15 cellular contexts compared by ENCODE assay signal in genomic region chr11:765802-766091, GRCh38. TPM values are rescaled to one million over a fixed set of nuclear protein-coding genes. Genes with fewer than 3 reads are reported as not detected.
DNase-seq lines count a peak whose midpoint lies in the region; ATAC-seq and TF ChIP-seq lines count a peak whose summit lies in the region.
"Had no signal": no experiment of that assay in that cellular context is flagged by ENCODE, and none has a peak within 500 bp of the region (broad histone marks: within the 10 kb centered on the region; RNA-seq: fewer than 3 reads in every experiment).

No MANE protein-coding gene starts in this region.

- no peak for TF ChIP-seq CTCF in cardiac muscle cell (IDR thresholded peaks at IDR 0.05; ENCODE audit: low read depth, low read length)
- TF ChIP-seq CTCF in RWPE1 (conservative IDR thresholded peaks at IDR 0.05; ENCODE audit: low read depth): no peak

- no peaks in the 10 kb centered on the region for H3K4me1 ChIP-seq in cardiac muscle cell (ENCODE audit: low read depth)
- H3K4me1 ChIP-seq in subcutaneous abdominal adipose tissue (ENCODE audit: control insufficient read depth in 5 of 5, insufficient read depth in 5 of 5, low read length in 5 of 5): peaks cover 0 to 27% (median 7%) of the 10 kb centered on the region in 5 donors
- H3K4me1 ChIP-seq: BLaER1 had no signal

- intact Hi-C loops in left ventricle myocardium superior (cut with micrococcal nuclease): no loop called here

- H3K9me3 ChIP-seq in cardiac muscle cell (ENCODE audit: low read depth): no peaks in the 10 kb centered on the region
- no peaks in the 10 kb centered on the region for H3K9me3 ChIP-seq in subcutaneous abdominal adipose tissue (ENCODE audit: control insufficient read depth in 5 of 5, low read length in 5 of 5)
- H3K9me3 ChIP-seq: BLaER1, MG63, Peyer's patch had no signal

- POLR2A ChIA-PET in RWPE1 (lab: Yijun Ruan, JAX; ENCODE audit: low non-redundant PET): no interaction called here

- CTCF ChIA-PET in RWPE1 (lab: Yijun Ruan, JAX): interaction anchor here (0.6 to 1.2 kb wide), 5 partner anchors 18 to 212 kb away, joined by 3 to 4 read pairs (median 3); no protein-coding TSS in a partner anchor

- H3K36me3 ChIP-seq in cardiac muscle cell (peaks cover 18% of the 10 kb centered on the region), subcutaneous abdominal adipose tissue (ENCODE audit: control insufficient read depth in 5 of 5, insufficient read depth in 5 of 5, low read length in 5 of 5) (peaks cover 0 to 73% (median 59%) of the 10 kb centered on the region in 5 donors)

- H3K27ac ChIP-seq in cardiac muscle cell (peak overlapping the region; percentile 22), RWPE1 (peak overlapping the region; percentile 95), subcutaneous abdominal adipose tissue (ENCODE audit: low read depth, low read length) (peak overlapping the region; percentile 50)
- H3K27ac ChIP-seq: BLaER1, Peyer's patch had no signal

- H3K4me3 ChIP-seq in cardiac muscle cell: no peak overlapping the region
- no peak overlapping the region for H3K4me3 ChIP-seq in subcutaneous abdominal adipose tissue (ENCODE audit: low read depth in 1 of 5, low read length in 5 of 5)
- H3K4me3 ChIP-seq: BLaER1, MG63, Peyer's patch had no signal

- ATAC-seq in left ventricle myocardium superior: no peak
- peak; percentile 22 for ATAC-seq in left lobe of liver
- no peak for ATAC-seq in GM18858 (IDR thresholded peaks at IDR 0.05; ENCODE audit: unreplicated experiment)
- ATAC-seq in GM19351 (IDR thresholded peaks at IDR 0.05; ENCODE audit: unreplicated experiment): no peak

- H3K9ac ChIP-seq in subcutaneous abdominal adipose tissue (ENCODE audit: low read length in 5 of 5): no peak overlapping the region
- H3K9ac ChIP-seq: BLaER1 had no signal

- no peak for DNase-seq in cardiac muscle cell (ENCODE audit: low read depth in 1 of 2, low spot score in 1 of 2)
- DNase-seq in left ventricle myocardium superior: no peak
- DNase-seq in RWPE1 (ENCODE audit: low spot score): no peak
- DNase-seq in left lobe of liver (ENCODE audit: low spot score): no peak
- no peak for DNase-seq in central memory CD4-positive, alpha-beta T cell
- DNase-seq: NCI-H1092, NCI-H510A, NCI-H774, SHP77 treated with DMSO at 0.1 percent for 48 hours had no signal

- H3K27me3 ChIP-seq in cardiac muscle cell: no peaks in the 10 kb centered on the region
- no peaks in the 10 kb centered on the region for H3K27me3 ChIP-seq in subcutaneous abdominal adipose tissue (ENCODE audit: control insufficient read depth in 5 of 5, insufficient read depth in 4 of 5, low read length in 5 of 5)
- H3K27me3 ChIP-seq: BLaER1, MG63, Peyer's patch had no signal

RNA-seq across cellular contexts. Expression of gene GATD1, which starts 11.5 kb away (rescaled TPM):
- 62.2 and 64.1 TPM in 2 replicates for total RNA-seq in cardiac muscle cell
- 27.9 and 60.4 TPM in 2 replicates for polyA plus RNA-seq in cardiac muscle cell
- 23.1 TPM for total RNA-seq in left ventricle myocardium superior
- total RNA-seq in left lobe of liver: 31.7 TPM

RNA-seq across cellular contexts. Expression of gene TALDO1, which starts 18.5 kb away (rescaled TPM):
- total RNA-seq in cardiac muscle cell (144 and 158 TPM in 2 replicates), left ventricle myocardium superior (103 TPM), left lobe of liver (147 TPM)
- polyA plus RNA-seq in cardiac muscle cell: 163 and 174 TPM in 2 replicates

RNA-seq across cellular contexts. Expression of gene CEND1, which starts 24.1 kb away (rescaled TPM):
- total RNA-seq in cardiac muscle cell (1.6 and 7.6 TPM in 2 replicates), left ventricle myocardium superior (not detected), left lobe of liver (0.43 TPM)
- 1.7 and 8.2 TPM in 2 replicates for polyA plus RNA-seq in cardiac muscle cell
- total RNA-seq: Peyer's patch had no signal

RNA-seq across cellular contexts. Expression of gene SLC25A22, which starts 32.3 kb away (rescaled TPM):
- total RNA-seq in cardiac muscle cell (17.6 and 34.7 TPM in 2 replicates), left ventricle myocardium superior (3.5 TPM), left lobe of liver (51.4 TPM)
- 18.9 and 21.2 TPM in 2 replicates for polyA plus RNA-seq in cardiac muscle cell

RNA-seq across cellular contexts. Expression of gene PIDD1, which starts 39.3 kb away (rescaled TPM):
- 24.0 and 36.8 TPM in 2 replicates for total RNA-seq in cardiac muscle cell
- polyA plus RNA-seq in cardiac muscle cell: 33.4 and 40.2 TPM in 2 replicates
- 8.5 TPM for total RNA-seq in left ventricle myocardium superior
- 14.9 TPM for total RNA-seq in left lobe of liver

Comparison
In these comparisons a context has a peak if more than half of its experiments do, and no peak if none do; other contexts are left out.
1. H3K27ac ChIP-seq: peak in every context shown above with its lines; median percentile 95 in RWPE1; 50 in subcutaneous abdominal adipose tissue; 22 in cardiac muscle cell.